Comparison of ENCODE assay signal across 8 cellular contexts in genomic region chr19:34926685-34927375, GRCh38. TPM values are rescaled to one million over a fixed set of nuclear protein-coding genes. Genes with fewer than 3 reads are reported as not detected.
A peak's percentile ranks its signal among the peaks of the same experiment; 100 is the strongest.
DNase-seq lines count a peak whose midpoint lies in the region; ATAC-seq, FAIRE-seq and TF ChIP-seq lines count a peak whose summit lies in the region.

Gene ZNF30 (plus strand): TSS chr19:34926903. CDS start chr19:34929948, 3,045 bp downstream.

- peak; percentile 58 for DNase-seq in BJ (ENCODE audit: low read depth)
- DNase-seq in GM19239 (ENCODE audit: insufficient read length, low spot score) = peak; percentile 94
- peak; percentile 98 for DNase-seq in OCI-M2 (lab: John Stamatoyannopoulos, UW; ENCODE audit: unreplicated experiment)
- DNase-seq in activated T-cell treated with anti-CD3 and anti-CD28 coated beads, Interleukin-2, amount 50 U/mL, for 4 hours = peak; percentile 72
- DNase-seq in esophagus muscularis mucosa (ENCODE audit: extremely low spot score) = peak; percentile 93
- peak; percentile 58 to 61 for DNase-seq in stimulated activated CD8-positive, alpha-beta memory T cell treated with anti-CD3 and anti-CD28 coated beads, Interleukin-7, amount 100 ng/mL, for 1 hour (ENCODE audit: low read depth in 2 of 2)

- peaks cover 2% of the 10 kb centered on the region for H3K27me3 Mint-ChIP-seq in activated T-cell treated with anti-CD3 and anti-CD28 coated beads, Interleukin-2, amount 50 U/mL, for 4 hours (ENCODE audit: low read depth)

- H3K4me3 ChIP-seq in BJ (ENCODE audit: low read depth, low read length) = peak within 1 kb of the TSS; percentile 45
- peak within 1 kb of the TSS; percentile 65 to 82 (median 75) for H3K4me3 ChIP-seq in esophagus muscularis mucosa
- H3K4me3 ChIP-seq in muscle layer of colon (ENCODE audit: low read depth in 1 of 2, low read length in 2 of 2) = peak within 1 kb of the TSS; percentile 52 to 71

- H3K27ac ChIP-seq in esophagus muscularis mucosa (replicated peaks in 1 of 4) = peak within 1 kb of the TSS; percentile 73 to 87 (median 82)
- H3K27ac ChIP-seq in muscle layer of colon (ENCODE audit: low read depth, low read length) = peak within 1 kb of the TSS; percentile 80

- peaks cover 16% of the 10 kb centered on the region for H3K4me1 Mint-ChIP-seq in activated T-cell treated with anti-CD3 and anti-CD28 coated beads, Interleukin-2, amount 50 U/mL, for 4 hours (ENCODE audit: low read depth)

- TF ChIP-seq POLR2A in esophagus muscularis mucosa (IDR thresholded peaks at IDR 0.05; ENCODE audit: low read depth) = no peak

- intact Hi-C loops in esophagus muscularis mucosa (cut with DNase I) = no loop called here

- peak within 1 kb of the TSS; percentile 89 for H3K4me3 Mint-ChIP-seq in activated T-cell treated with anti-CD3 and anti-CD28 coated beads, Interleukin-2, amount 50 U/mL, for 4 hours

- peak within 1 kb of the TSS; percentile 60 for H3K9ac ChIP-seq in muscle layer of colon (ENCODE audit: low read length)

- peaks cover 11% of the 10 kb centered on the region for H3K36me3 Mint-ChIP-seq in activated T-cell treated with anti-CD3 and anti-CD28 coated beads, Interleukin-2, amount 50 U/mL, for 4 hours (ENCODE audit: insufficient read depth)

- H3K4me1 ChIP-seq in esophagus muscularis mucosa (peaks cover 7 to 18% (median 14%) of the 10 kb centered on the region in 4 donors), muscle layer of colon (ENCODE audit: insufficient read depth, low read length) (peaks cover 4% of the 10 kb centered on the region)

- H3K36me3 ChIP-seq in BJ (ENCODE audit: control insufficient read depth, insufficient read depth, low read length) (no peaks in the 10 kb centered on the region), esophagus muscularis mucosa (peaks cover 0 to 21% (median 10%) of the 10 kb centered on the region in 4 donors), muscle layer of colon (ENCODE audit: insufficient read depth, low read length) (no peaks in the 10 kb centered on the region)

- no peaks in the 10 kb centered on the region for H3K9me3 Mint-ChIP-seq in activated T-cell treated with anti-CD3 and anti-CD28 coated beads, Interleukin-2, amount 50 U/mL, for 4 hours

- TF ChIP-seq EP300 in esophagus muscularis mucosa (IDR thresholded peaks at IDR 0.05) = no peak

- under 1% methylated on average over 44 of the region's 53 CpGs for whole genome bisulfite sequencing in esophagus muscularis mucosa

- no peak for TF ChIP-seq CTCF in BJ (IDR thresholded peaks at IDR 0.05; ENCODE audit: insufficient read depth, low read depth, low read length)
- TF ChIP-seq CTCF in esophagus muscularis mucosa (IDR thresholded peaks at IDR 0.05) = peak in 2 of 3 experiments; percentile 2 to 21

- H3K9me3 ChIP-seq in esophagus muscularis mucosa (no peaks in the 10 kb centered on the region), muscle layer of colon (ENCODE audit: low read length) (no peaks in the 10 kb centered on the region)

- POLR2A ChIA-PET in BJ (lab: Charles Lee) = interaction anchor here (0.7 to 0.9 kb wide), 2 partner anchors 74 to 133 kb away, joined by 4 to 6 read pairs; no protein-coding TSS in a partner anchor

- peak; percentile 92 for ATAC-seq in HG03460 (IDR thresholded peaks at IDR 0.05; ENCODE audit: unreplicated experiment)
- peak; percentile 100 for ATAC-seq in activated T-cell treated with anti-CD3 and anti-CD28 coated beads, Interleukin-2, amount 50 U/mL, for 4 hours

- FAIRE-seq in GM19239 (lab: Jason Lieb, UNC) = peak; percentile 96

- no peaks in the 10 kb centered on the region for H3K27me3 ChIP-seq in BJ (ENCODE audit: control insufficient read depth, insufficient read depth, low read length)
- no peaks in the 10 kb centered on the region for H3K27me3 ChIP-seq in esophagus muscularis mucosa
- no peaks in the 10 kb centered on the region for H3K27me3 ChIP-seq in muscle layer of colon (ENCODE audit: control insufficient read depth in 1 of 2, insufficient read depth in 2 of 2, low read length in 2 of 2)

- CTCF ChIA-PET in BJ (lab: Yijun Ruan, JAX) = interaction anchor here (0.8 kb wide), 1 partner anchor 118 kb away, joined by 3 read pairs; no protein-coding TSS in a partner anchor

RNA-seq across cellular contexts. Expression of gene ZNF30, which starts in this region (rescaled TPM):
- polyA plus RNA-seq in BJ (2011; rRNA removed) = 1.1 and 1.6 TPM in 2 replicates
- 1.5 and 2.6 TPM in 2 replicates for polyA minus RNA-seq in BJ (2011; rRNA and poly(A)+ RNA removed)
- total RNA-seq in activated T-cell treated with anti-CD3 and anti-CD28 coated beads, Interleukin-2, amount 50 U/mL, for 4 hours = 1 to 10 TPM; 4.7 to 6.1 (median 4.8) TPM
- 1 to 10 TPM; 1.3 to 9.6 (median 2.5) TPM for total RNA-seq in esophagus muscularis mucosa

Comparison
In these comparisons a context has a peak if more than half of its experiments do, and no peak if none do; other contexts are left out.
1. Peak in every context shown above with its lines: DNase-seq, ATAC-seq, H3K4me3 ChIP-seq and H3K27ac ChIP-seq.